8 cellular contexts compared by ENCODE assay signal in genomic region chr4:77155631-77156345, GRCh38. TPM values are rescaled to one million over a fixed set of nuclear protein-coding genes. Genes with fewer than 3 reads are reported as not detected.
DNase-seq lines count a peak whose midpoint lies in the region; ATAC-seq and TF ChIP-seq lines count a peak whose summit lies in the region.

No MANE protein-coding gene starts in this region.

- no peak overlapping the region for H3K18ac ChIP-seq in mesendoderm (ENCODE audit: low read length)

- H3K36me3 ChIP-seq in A673 (ENCODE audit: insufficient read depth, low read length, poor library complexity, severe bottlenecking) (peaks cover 4% of the 10 kb centered on the region), HUES6 (ENCODE audit: control insufficient read depth, insufficient read depth, low read length) (peaks cover 19% of the 10 kb centered on the region), mesendoderm (ENCODE audit: control insufficient read depth, insufficient read depth, low read length) (no peaks in the 10 kb centered on the region), aorta (ENCODE audit: control insufficient read depth in 1 of 2, insufficient read depth in 2 of 2, low read length in 1 of 2) (no peaks in the 10 kb centered on the region)

- CTCF ChIA-PET in A673 (lab: Charles Lee): interaction anchor here (0.6 kb wide), 1 partner anchor 108 kb away, joined by 3 read pairs; no protein-coding TSS in a partner anchor

- TF ChIP-seq CTCF in A673 (conservative IDR thresholded peaks at IDR 0.05; ENCODE audit: low read depth, low read length): no peak

- peak overlapping the region; percentile 58 for H3K4ac ChIP-seq in mesendoderm (ENCODE audit: low read depth, low read length)

- no TSS peak for BruUV-seq in A673 (replicated peaks; lab: Mats Ljungman, UMichigan)

- WGBS in mesendoderm (ENCODE audit: extremely low coverage, insufficient coverage, low lambda C conversion rate): no CpG with 5 or more reads among the region's 14 CpGs
- WGBS in aorta, 2 donors: 27 to 30% methylated on average over 14 of the region's 14 CpGs

- no peak overlapping the region for H2BK15ac ChIP-seq in mesendoderm (replicated peaks; ENCODE audit: low read depth)

- H2AK5ac ChIP-seq in mesendoderm (ENCODE audit: low read length): no peak overlapping the region

- no peak overlapping the region for H2BK5ac ChIP-seq in mesendoderm (ENCODE audit: low read length)

- peaks cover 10% of the 10 kb centered on the region for H3K79me2 ChIP-seq in mesendoderm (ENCODE audit: control insufficient read depth, insufficient read depth, low read length)

- peak overlapping the region; percentile 81 for H3K4me3 ChIP-seq in A673 (ENCODE audit: low read depth, low read length, poor library complexity, severe bottlenecking)
- peak overlapping the region; percentile 90 for H3K4me3 ChIP-seq in HUES6 (ENCODE audit: low read depth, low read length)
- no peak overlapping the region for H3K4me3 ChIP-seq in mesendoderm (ENCODE audit: low read length)
- peak overlapping the region; percentile 54 to 76 for H3K4me3 ChIP-seq in aorta (ENCODE audit: low read length in 2 of 2)

- peak overlapping the region; percentile 0 for H3K4me2 ChIP-seq in mesendoderm (ENCODE audit: low read length)

- H3K4me1 ChIP-seq in A673 (ENCODE audit: insufficient read depth, low read length, poor library complexity, severe bottlenecking) (no peaks in the 10 kb centered on the region), HUES6 (ENCODE audit: control insufficient read depth, insufficient read depth, low read length) (peaks cover 40% of the 10 kb centered on the region), mesendoderm (ENCODE audit: control insufficient read depth, low read depth, low read length) (no peaks in the 10 kb centered on the region), aorta (ENCODE audit: control insufficient read depth in 1 of 2, insufficient read depth in 2 of 2, low read length in 2 of 2) (no peaks in the 10 kb centered on the region)

- no peak overlapping the region for H4K8ac ChIP-seq in mesendoderm (ENCODE audit: low read depth, low read length)

- no peak overlapping the region for H4K5ac ChIP-seq in mesendoderm (ENCODE audit: low read length)

- no peak overlapping the region for H3K27ac ChIP-seq in A673 (ENCODE audit: low read depth, low read length, poor library complexity, severe bottlenecking)
- peak overlapping the region; percentile 42; the same call in 1 of the 2 replicates for H3K27ac ChIP-seq in HUES6 (ENCODE audit: low read depth, low read length)
- no peak overlapping the region for H3K27ac ChIP-seq in mesendoderm (ENCODE audit: low read depth, low read length)
- H3K27ac ChIP-seq in aorta (ENCODE audit: low read depth in 1 of 2, low read length in 2 of 2): no peak overlapping the region

- peak overlapping the region; percentile 61 for H3K56ac ChIP-seq in mesendoderm (ENCODE audit: low read length)

- peak overlapping the region; percentile 49 for H3K9ac ChIP-seq in HUES6 (ENCODE audit: low read length)
- H3K9ac ChIP-seq in mesendoderm (ENCODE audit: low read length): peak overlapping the region; percentile 58

- H3K79me1 ChIP-seq in mesendoderm (ENCODE audit: low read length): no peaks in the 10 kb centered on the region

- H3K9me3 ChIP-seq in A673 (ENCODE audit: low read depth, low read length, poor library complexity, severe bottlenecking): no peaks in the 10 kb centered on the region
- no peaks in the 10 kb centered on the region for H3K9me3 ChIP-seq in HUES6 (ENCODE audit: control insufficient read depth, insufficient read depth, low read depth, low read length)
- no peaks in the 10 kb centered on the region for H3K9me3 ChIP-seq in aorta (ENCODE audit: control insufficient read depth, low read length)

- no peak for DNase-seq in A673 (ENCODE audit: low spot score)
- peak; percentile 34 for DNase-seq in astrocyte of the hippocampus (ENCODE audit: low read depth, low spot score)
- DNase-seq in mesendoderm: peak; percentile 61
- no peak for DNase-seq in aorta
- no peak for DNase-seq in EL
- DNase-seq in NCI-H82 treated with DMSO at 0.1 percent for 48 hours (lab: John Stamatoyannopoulos, UW; ENCODE audit: unreplicated experiment): no peak
- DNase-seq in SK-N-DZ (ENCODE audit: low spot score): no peak

- ATAC-seq in aorta (ENCODE audit: low FRiP score): no peak

- H2BK120ac ChIP-seq in mesendoderm (ENCODE audit: low read depth, low read length): no peak overlapping the region

- no peak overlapping the region for H3K23ac ChIP-seq in mesendoderm (ENCODE audit: low read length)

- intact Hi-C loops in A673 (cut with micrococcal nuclease; ENCODE audit: unreplicated experiment): loop anchor here (5.0 kb wide), 1 partner anchor 78 kb away; the partner anchor contains the start of gene CCNI
- intact Hi-C loops in aorta (cut with DNase I): loop anchor here (2.0 to 5.0 kb wide), 3 partner anchors 51 to 78 kb away; partner anchors contain the start of gene CCNI (in 1 of the 2)

- H3K27me3 ChIP-seq in A673 (replicated peaks; ENCODE audit: insufficient read depth, low read depth, low read length, poor library complexity) (no peaks in the 10 kb centered on the region), HUES6 (ENCODE audit: control insufficient read depth, insufficient read depth, low read length) (no peaks in the 10 kb centered on the region), mesendoderm (ENCODE audit: insufficient read depth, low read length, poor library complexity) (no peaks in the 10 kb centered on the region), aorta (ENCODE audit: control insufficient read depth in 1 of 2, insufficient read depth in 2 of 2, low read length in 1 of 2) (no peaks in the 10 kb centered on the region)

- POLR2A ChIA-PET in A673 (lab: Charles Lee; ENCODE audit: low non-redundant PET): interaction anchor here (0.7 kb wide), 1 partner anchor 38 kb away, joined by 4 read pairs; no protein-coding TSS in a partner anchor

RNA-seq across cellular contexts. Expression of gene CCNG2, which starts 1.2 kb away (rescaled TPM):
- total RNA-seq in A673 (2021) (9.2 and 12.9 TPM in 2 replicates), aorta (10 to 100 TPM; 54.2 to 57.5 TPM)
- polyA plus RNA-seq in mesendoderm (2013, experiment 1 of 2): 4.4 TPM
- 3.6 TPM for polyA plus RNA-seq in mesendoderm (2013, experiment 2 of 2)
- polyA plus RNA-seq in aorta: 10 to 100 TPM; 28.8 to 30.9 TPM
- 14.5 and 15.0 TPM in 2 replicates for polyA plus RNA-seq in SK-N-DZ (2014; cell fraction: cytosol; rRNA removed)
- 47.1 and 73.1 TPM in 2 replicates for polyA plus RNA-seq in SK-N-DZ (2014; cell fraction: nucleus; rRNA removed)

Comparison
In these comparisons a context has a peak if more than half of its experiments do, and no peak if none do; other contexts are left out.
1. DNase-seq: peak in astrocyte of the hippocampus (single experiment) and mesendoderm (single experiment); none in A673 (single experiment), aorta (0 of 2), EL (single experiment), NCI-H82 treated with DMSO at 0.1 percent for 48 hours (single experiment) and SK-N-DZ (single experiment).